In genomic region chr2:120778244-120778643, GRCh38 we compare ENCODE assay signal across 19 cellular contexts. TPM values are rescaled to one million over a fixed set of nuclear protein-coding genes. Genes with fewer than 3 reads are reported as not detected.
DNase-seq lines count a peak whose midpoint lies in the region; ATAC-seq, FAIRE-seq and TF ChIP-seq lines count a peak whose summit lies in the region.
"Had no signal": no experiment of that assay in that cellular context is flagged by ENCODE, and none has a peak within 500 bp of the region (broad histone marks: within the 10 kb centered on the region; RNA-seq: fewer than 3 reads in every experiment).

No MANE protein-coding gene starts in this region.

- DNase-seq in ELR (ENCODE audit: low read depth) (peak; percentile 68), PC-3 (peak; percentile 37), endothelial cell of umbilical vein (ENCODE audit: low read depth, low spot score) (no peak), osteoblast (ENCODE audit: insufficient read length, low spot score, missing footprints) (no peak), DMS53 treated with DMSO at 0.1 percent for 48 hours (lab: John Stamatoyannopoulos, UW; ENCODE audit: unreplicated experiment) (no peak), SKM-1 (lab: John Stamatoyannopoulos, UW; ENCODE audit: unreplicated experiment) (no peak)
- no peak for DNase-seq in stimulated activated naive CD8-positive, alpha-beta T cell treated with anti-CD3 and anti-CD28 coated beads, Interleukin-15, amount 100 ng/mL, for 72 hours
- DNase-seq: DMS79 treated with DMSO at 0.1 percent for 48 hours, H7, KBM-7, NCI-H1436, NCI-H2081, NCI-H748 treated with DMSO at 0.1 percent for 48 hours, T-cell had no signal

- FAIRE-seq in endothelial cell of umbilical vein (lab: Jason Lieb, UNC): no peak
- FAIRE-seq: D721Med had no signal

- H3K79me2 ChIP-seq in PC-3 (ENCODE audit: low read length) (no peaks in the 10 kb centered on the region), endothelial cell of umbilical vein (ENCODE audit: control insufficient read depth, insufficient read depth, low read length) (no peaks in the 10 kb centered on the region), osteoblast (ENCODE audit: insufficient read depth, low read length) (peaks cover 92% of the 10 kb centered on the region)

- H3K36me3 ChIP-seq in PC-3 (ENCODE audit: low read depth, low read length): no peaks in the 10 kb centered on the region
- no peaks in the 10 kb centered on the region for H3K36me3 ChIP-seq in endothelial cell of umbilical vein (ENCODE audit: control insufficient read depth in 2 of 2, extremely low read depth in 1 of 2, insufficient read depth in 2 of 2, low read length in 2 of 2)
- no peaks in the 10 kb centered on the region for H3K36me3 ChIP-seq in osteoblast (ENCODE audit: insufficient read depth, low read length)
- H3K36me3 ChIP-seq: BLaER1 treated with 17β-estradiol and CSF1 and Interleukin-3, amounts not matched to agents 10 nM and 100 nM had no signal

- H3K4me3 ChIP-seq in PC-3 (ENCODE audit: low read length): no peak overlapping the region
- H3K4me3 ChIP-seq in endothelial cell of umbilical vein (replicated peaks in 1 of 3; ENCODE audit: insufficient read depth in 1 of 3, low read depth in 1 of 3, low read length in 3 of 3): no peak overlapping the region
- no peak overlapping the region for H3K4me3 ChIP-seq in osteoblast (ENCODE audit: insufficient read depth, low read length)
- H3K4me3 ChIP-seq: BLaER1 treated with 17β-estradiol and CSF1 and Interleukin-3, amounts not matched to agents 10 nM and 100 nM; PC-9 had no signal

- no peaks in the 10 kb centered on the region for H3F3A ChIP-seq in PC-3 (ENCODE audit: low read length, unreplicated experiment)

- H3K4me3 Mint-ChIP-seq in stimulated activated naive CD8-positive, alpha-beta T cell treated with anti-CD3 and anti-CD28 coated beads, Interleukin-15, amount 100 ng/mL, for 72 hours: no peak overlapping the region
- H3K4me3 Mint-ChIP-seq: CD8-positive, alpha-beta memory T cell; T-cell had no signal

- dilution Hi-C loops in endothelial cell of umbilical vein (cut with MboI; ENCODE audit: extremely low pct_ligation_motif_present, low sequenced_read_pairs): no loop called here

- no peaks in the 10 kb centered on the region for H3K9me2 ChIP-seq in PC-3 (replicated peaks; ENCODE audit: low read length)

- H3K4me1 Mint-ChIP-seq in stimulated activated naive CD8-positive, alpha-beta T cell treated with anti-CD3 and anti-CD28 coated beads, Interleukin-15, amount 100 ng/mL, for 72 hours: peaks cover 4% of the 10 kb centered on the region

- BruUV-seq in PC-3 (replicated peaks; lab: Mats Ljungman, UMichigan) (no TSS peak), endothelial cell of umbilical vein (replicated peaks; lab: Mats Ljungman, UMichigan) (no TSS peak)

- H3K4me2 ChIP-seq in PC-3 (ENCODE audit: low read length) (no peak overlapping the region), endothelial cell of umbilical vein (ENCODE audit: insufficient read depth, low read length) (no peak overlapping the region), osteoblast (ENCODE audit: insufficient read depth, low read length) (no peak overlapping the region)
- H3K4me2 ChIP-seq: BLaER1 treated with 17β-estradiol and CSF1 and Interleukin-3, amounts not matched to agents 10 nM and 100 nM; PC-9 had no signal

- CTCF ChIA-PET in PC-3 (lab: Charles Lee): no interaction called here
- CTCF ChIA-PET in endothelial cell of umbilical vein (lab: Charles Lee): no interaction called here

- H3K27me3 ChIP-seq in PC-3 (ENCODE audit: low read length) (no peaks in the 10 kb centered on the region), endothelial cell of umbilical vein (ENCODE audit: control insufficient read depth in 2 of 2, insufficient read depth in 2 of 2, low read length in 2 of 2) (peaks cover 0 to 2% of the 10 kb centered on the region in 2 experiments), osteoblast (ENCODE audit: insufficient read depth, low read length) (no peaks in the 10 kb centered on the region)
- H3K27me3 ChIP-seq: BLaER1 treated with 17β-estradiol and CSF1 and Interleukin-3, amounts not matched to agents 10 nM and 100 nM had no signal

- H3K27me3 Mint-ChIP-seq in stimulated activated naive CD8-positive, alpha-beta T cell treated with anti-CD3 and anti-CD28 coated beads, Interleukin-15, amount 100 ng/mL, for 72 hours: peaks cover 14% of the 10 kb centered on the region
- H3K27me3 Mint-ChIP-seq: T-cell had no signal

- H4K20me1 ChIP-seq in PC-3 (ENCODE audit: low read length) (no peaks in the 10 kb centered on the region), endothelial cell of umbilical vein (replicated peaks; ENCODE audit: control insufficient read depth, extremely low read depth, insufficient read depth, low read length) (no peaks in the 10 kb centered on the region), osteoblast (ENCODE audit: insufficient read depth, low read length) (peaks cover 72% of the 10 kb centered on the region)

- TF ChIP-seq CTCF in PC-3 (conservative IDR thresholded peaks at IDR 0.05; ENCODE audit: low read depth, low read length) (no peak), endothelial cell of umbilical vein (IDR thresholded peaks at IDR 0.05; ENCODE audit: extremely low read depth in 1 of 2, insufficient read depth in 1 of 2, low read depth in 1 of 2, low read length in 2 of 2) (no peak), osteoblast (IDR thresholded peaks at IDR 0.05; ENCODE audit: extremely low read depth, low read depth, low read length) (no peak)

- intact Hi-C loops in PC-3 (cut with micrococcal nuclease): no loop called here
- intact Hi-C loops in endothelial cell of umbilical vein (cut with micrococcal nuclease): no loop called here

- H3K27ac Mint-ChIP-seq in stimulated activated naive CD8-positive, alpha-beta T cell treated with anti-CD3 and anti-CD28 coated beads, Interleukin-15, amount 100 ng/mL, for 72 hours: no peak overlapping the region
- H3K27ac Mint-ChIP-seq: CD8-positive, alpha-beta memory T cell; T-cell had no signal

- H3K9ac ChIP-seq in PC-3 (ENCODE audit: low read length): no peak overlapping the region
- no peak overlapping the region for H3K9ac ChIP-seq in endothelial cell of umbilical vein (replicated peaks; ENCODE audit: extremely low read depth, insufficient read depth, low read length)
- H3K9ac ChIP-seq: BLaER1 treated with 17β-estradiol and CSF1 and Interleukin-3, amounts not matched to agents 10 nM and 100 nM had no signal

- H3K9me3 ChIP-seq in PC-3 (ENCODE audit: low read length): no peaks in the 10 kb centered on the region
- no peaks in the 10 kb centered on the region for H3K9me3 ChIP-seq in endothelial cell of umbilical vein (replicated peaks; ENCODE audit: control insufficient read depth, insufficient read depth, low read length)
- H3K9me3 ChIP-seq in osteoblast (ENCODE audit: low read depth, low read length): no peaks in the 10 kb centered on the region
- H3K9me3 ChIP-seq: BLaER1 treated with 17β-estradiol and CSF1 and Interleukin-3, amounts not matched to agents 10 nM and 100 nM had no signal

- TF ChIP-seq POLR2A in endothelial cell of umbilical vein (IDR thresholded peaks at IDR 0.05; ENCODE audit: low read depth, low read length): no peak

- POLR2A ChIA-PET in PC-3 (lab: Charles Lee; ENCODE audit: unreplicated experiment) (interaction anchor here (0.6 kb wide), 1 partner anchor 40 kb away, joined by 3 read pairs; no protein-coding TSS in a partner anchor), endothelial cell of umbilical vein (lab: Charles Lee) (no interaction called here)

- peaks cover 16% of the 10 kb centered on the region for H3K4me1 ChIP-seq in PC-3 (ENCODE audit: insufficient read depth, low read length)
- H3K4me1 ChIP-seq in endothelial cell of umbilical vein (ENCODE audit: control insufficient read depth, extremely low read depth, insufficient read depth, low read length): peaks cover 5% of the 10 kb centered on the region
- peaks cover 25% of the 10 kb centered on the region for H3K4me1 ChIP-seq in osteoblast (ENCODE audit: insufficient read depth, low read length)

- H3K9me3 Mint-ChIP-seq in stimulated activated naive CD8-positive, alpha-beta T cell treated with anti-CD3 and anti-CD28 coated beads, Interleukin-15, amount 100 ng/mL, for 72 hours: no peaks in the 10 kb centered on the region
- H3K9me3 Mint-ChIP-seq: CD8-positive, alpha-beta memory T cell; T-cell had no signal

- ATAC-seq in PC-3: peak; percentile 72
- no peak for ATAC-seq in esophagus mucosa
- no peak for ATAC-seq in stimulated activated naive CD8-positive, alpha-beta T cell treated with anti-CD3 and anti-CD28 coated beads, Interleukin-15, amount 100 ng/mL, for 72 hours
- ATAC-seq: T-cell had no signal

- H2AFZ ChIP-seq in PC-3 (ENCODE audit: low read length) (no peak overlapping the region), endothelial cell of umbilical vein (ENCODE audit: low read depth, low read length) (no peak overlapping the region), osteoblast (ENCODE audit: low read length) (no peak overlapping the region)
- H2AFZ ChIP-seq: PC-9 had no signal

- no peaks in the 10 kb centered on the region for H3K9me1 ChIP-seq in endothelial cell of umbilical vein (replicated peaks; ENCODE audit: control insufficient read depth, extremely low read depth, insufficient read depth, low read length)

- no peak overlapping the region for H3K27ac ChIP-seq in PC-3 (ENCODE audit: low read length)
- H3K27ac ChIP-seq in endothelial cell of umbilical vein (ENCODE audit: insufficient read depth, low read depth, low read length): no peak overlapping the region
- peak overlapping the region; percentile 36 for H3K27ac ChIP-seq in osteoblast (ENCODE audit: low read depth, low read length)
- H3K27ac ChIP-seq: BLaER1 treated with 17β-estradiol and CSF1 and Interleukin-3, amounts not matched to agents 10 nM and 100 nM; PC-9 had no signal

TF ChIP-seq in endothelial cell of umbilical vein, 7 proteins besides CTCF, POLR2A, EP300 and RAD21:
- TF ChIP-seq GATA2 (IDR thresholded peaks at IDR 0.05; ENCODE audit: insufficient read depth, insufficient read length, low read depth, low read length) (no peak), POLR2AphosphoS5 (IDR thresholded peaks at IDR 0.05; ENCODE audit: insufficient read depth, low read depth, low read length) (no peak), FOS (IDR thresholded peaks at IDR 0.05; ENCODE audit: borderline replicate concordance, insufficient read depth, low read length) (peak; percentile 24)

RNA-seq across cellular contexts. Expression of gene GLI2, which starts 42.6 kb away (rescaled TPM):
- total RNA-seq in PC-3 (2014; rRNA removed) (4.0 and 30.3 TPM in 2 replicates), endothelial cell of umbilical vein (0.13 and 0.51 TPM in 2 replicates), osteoblast (3.8 and 10.1 TPM in 2 replicates), esophagus mucosa (0.72 TPM)
- polyA plus RNA-seq in endothelial cell of umbilical vein: 0.02 TPM in 1 of 2 replicates, not detected in the other
- polyA plus RNA-seq in endothelial cell of umbilical vein (2011; cell fraction: cytosol; rRNA removed): 0.01 TPM in 1 of 2 replicates, not detected in the other
- polyA plus RNA-seq in endothelial cell of umbilical vein (2011; cell fraction: nucleus; rRNA removed): 0.01 TPM in 1 of 2 replicates, not detected in the other
- not detected in 2 replicates for polyA plus RNA-seq in endothelial cell of umbilical vein (2012)
- polyA minus RNA-seq in endothelial cell of umbilical vein: not detected in 2 replicates
- 0.51 TPM for polyA minus RNA-seq in endothelial cell of umbilical vein (2011; cell fraction: cytosol; rRNA and poly(A)+ RNA removed)
- polyA minus RNA-seq in endothelial cell of umbilical vein (2011; cell fraction: nucleus; rRNA and poly(A)+ RNA removed): not detected in 2 replicates
- total RNA-seq: CD8-positive, alpha-beta memory T cell had no signal
- polyA plus RNA-seq: CD8-positive, alpha-beta memory T cell had no signal

Comparison
In these comparisons a context has a peak if more than half of its experiments do, and no peak if none do; other contexts are left out.
1. DNase-seq: peak in ELR (single experiment) and PC-3 (single experiment); none in endothelial cell of umbilical vein (single experiment), osteoblast (single experiment), DMS53 treated with DMSO at 0.1 percent for 48 hours (single experiment), stimulated activated naive CD8-positive, alpha-beta T cell treated with anti-CD3 and anti-CD28 coated beads, Interleukin-15, amount 100 ng/mL, for 72 hours (0 of 2) and SKM-1 (single experiment).